21 cellular contexts compared by ENCODE assay signal in genomic region chr2:104793971-104794370, GRCh38. TPM values are rescaled to one million over a fixed set of nuclear protein-coding genes. Genes with fewer than 3 reads are reported as not detected.
A peak's percentile ranks its signal among the peaks of the same experiment; 100 is the strongest.
DNase-seq lines count a peak whose midpoint lies in the region; ATAC-seq, FAIRE-seq and TF ChIP-seq lines count a peak whose summit lies in the region.
"Had no signal": no experiment of that assay in that cellular context is flagged by ENCODE, and none has a peak within 500 bp of the region (broad histone marks: within the 10 kb centered on the region; RNA-seq: fewer than 3 reads in every experiment).

No MANE protein-coding gene starts in this region.

- intact Hi-C loops in A673 (cut with micrococcal nuclease; ENCODE audit: unreplicated experiment): no loop called here

- no peaks in the 10 kb centered on the region for H3K36me3 ChIP-seq in A673 (ENCODE audit: insufficient read depth, low read length, poor library complexity, severe bottlenecking)

- no peaks in the 10 kb centered on the region for H3K36me3 Mint-ChIP-seq in chondrocyte (ENCODE audit: low read depth)

- no peaks in the 10 kb centered on the region for H3K9me3 ChIP-seq in A673 (ENCODE audit: low read depth, low read length, poor library complexity, severe bottlenecking)
- H3K9me3 ChIP-seq: A549 had no signal

- no peak for FAIRE-seq in GM19239 (lab: Jason Lieb, UNC)
- FAIRE-seq: A549 had no signal

- no peaks in the 10 kb centered on the region for H3K4me1 ChIP-seq in A673 (ENCODE audit: insufficient read depth, low read length, poor library complexity, severe bottlenecking)
- H3K4me1 ChIP-seq: A549 had no signal

- peak overlapping the region; percentile 12 for H3K27ac Mint-ChIP-seq in chondrocyte (ENCODE audit: unreplicated experiment)
- H3K27ac Mint-ChIP-seq: IgD-negative memory B cell had no signal

- BruUV-seq in A673 (replicated peaks; lab: Mats Ljungman, UMichigan): no TSS peak

- H3K4me3 Mint-ChIP-seq in chondrocyte (ENCODE audit: unreplicated experiment): no peak overlapping the region
- H3K4me3 Mint-ChIP-seq: IgD-negative memory B cell had no signal

- no peaks in the 10 kb centered on the region for H3K9me3 Mint-ChIP-seq in chondrocyte (ENCODE audit: low read depth)

- CTCF ChIA-PET in A673 (lab: Charles Lee): no interaction called here

- no peaks in the 10 kb centered on the region for H3K27me3 Mint-ChIP-seq in chondrocyte (ENCODE audit: low read depth)
- H3K27me3 Mint-ChIP-seq: IgD-negative memory B cell had no signal

- TF ChIP-seq CTCF in AG10803 (conservative IDR thresholded peaks at IDR 0.05; ENCODE audit: low read length) (no peak), chondrocyte (IDR thresholded peaks at IDR 0.05) (no peak), omental fat pad (IDR thresholded peaks at IDR 0.05) (no peak), A673 (conservative IDR thresholded peaks at IDR 0.05; ENCODE audit: low read depth, low read length) (no peak)

- no peaks in the 10 kb centered on the region for H3K27me3 ChIP-seq in A673 (replicated peaks; ENCODE audit: insufficient read depth, low read depth, low read length, poor library complexity)

- peak; percentile 73 for DNase-seq in AG10803 (ENCODE audit: low read depth)
- DNase-seq in LHCN-M2 (ENCODE audit: low read depth): peak; percentile 19
- DNase-seq in chondrocyte (ENCODE audit: low spot score): no peak
- no peak for DNase-seq in omental fat pad (ENCODE audit: low spot score)
- DNase-seq in A673 (ENCODE audit: low spot score): no peak
- no peak for DNase-seq in Ammon's horn (ENCODE audit: low spot score)
- no peak for DNase-seq in GM19239 (ENCODE audit: insufficient read length, low spot score)
- DNase-seq: DMS 273 treated with DMSO at 0.1 percent for 48 hours, EL, NCI-H1092, NCI-H1694, NCI-H446, NCI-H774 had no signal

- POLR2A ChIA-PET in A673 (lab: Charles Lee; ENCODE audit: low non-redundant PET): no interaction called here

- peak; percentile 67 for ATAC-seq in omental fat pad (ENCODE audit: low FRiP score)
- no peak for ATAC-seq in GM19455 (IDR thresholded peaks at IDR 0.05; ENCODE audit: unreplicated experiment)
- ATAC-seq: A549, HCT116, Right ventricle myocardium inferior, SK-N-SH treated with all-trans-retinoic acid at 6 μM for 48 hours had no signal

- H3K4me3 ChIP-seq in AG10803 (ENCODE audit: low read length): no peak overlapping the region
- no peak overlapping the region for H3K4me3 ChIP-seq in A673 (ENCODE audit: low read depth, low read length, poor library complexity, severe bottlenecking)
- H3K4me3 ChIP-seq: A549 had no signal

- H3K27ac ChIP-seq in A673 (ENCODE audit: low read depth, low read length, poor library complexity, severe bottlenecking): no peak overlapping the region
- H3K27ac ChIP-seq: A549 had no signal

- peaks cover 76% of the 10 kb centered on the region for H3K4me1 Mint-ChIP-seq in chondrocyte (ENCODE audit: low read depth)
- H3K4me1 Mint-ChIP-seq: IgD-negative memory B cell had no signal

RNA-seq across cellular contexts. Expression of gene POU3F3, which starts 59.9 kb away (rescaled TPM):
- total RNA-seq in LHCN-M2 (2014; rRNA removed) (not detected in 2 replicates), chondrocyte (7.2 to 55.0 TPM (median 7.7 TPM) in 3 replicates), omental fat pad (not detected), A673 (2021) (0.13 TPM in 1 of 2 replicates, not detected in the other)
- 0.13 TPM for polyA plus RNA-seq in LHCN-M2 (2012)
- total RNA-seq: HT-29, Right ventricle myocardium inferior had no signal
- polyA plus RNA-seq: BJ, IgD-negative memory B cell had no signal

Comparison
In these comparisons a context has a peak if more than half of its experiments do, and no peak if none do; other contexts are left out.
1. DNase-seq: peak in AG10803 (single experiment) and LHCN-M2 (single experiment); none in chondrocyte (single experiment), omental fat pad (single experiment), A673 (single experiment), Ammon's horn (single experiment) and GM19239 (single experiment).